Comparison of ENCODE assay signal across 13 cellular contexts in genomic region chr6:70538364-70538763, GRCh38. TPM values are rescaled to one million over a fixed set of nuclear protein-coding genes. Genes with fewer than 3 reads are reported as not detected.
DNase-seq lines count a peak whose midpoint lies in the region; ATAC-seq, FAIRE-seq and TF ChIP-seq lines count a peak whose summit lies in the region.
"Had no signal": no experiment of that assay in that cellular context is flagged by ENCODE, and none has a peak within 500 bp of the region (broad histone marks: within the 10 kb centered on the region; RNA-seq: fewer than 3 reads in every experiment).

No MANE protein-coding gene starts in this region.

- no peak overlapping the region for H3K4me3 Mint-ChIP-seq in activated T-helper 17 cell treated with anti-CD3 and anti-CD28 coated beads, Interleukin-2, amount 50 U/mL, for 72 hours

- no peak overlapping the region for H3K27ac Mint-ChIP-seq in activated T-helper 17 cell treated with anti-CD3 and anti-CD28 coated beads, Interleukin-2, amount 50 U/mL, for 72 hours

- H3K27me3 Mint-ChIP-seq in activated T-helper 17 cell treated with anti-CD3 and anti-CD28 coated beads, Interleukin-2, amount 50 U/mL, for 72 hours, result no peaks in the 10 kb centered on the region

- no peak for TF ChIP-seq POLR2A in vagina (IDR thresholded peaks at IDR 0.05)

- H3K4me1 Mint-ChIP-seq in activated T-helper 17 cell treated with anti-CD3 and anti-CD28 coated beads, Interleukin-2, amount 50 U/mL, for 72 hours, result no peaks in the 10 kb centered on the region

- peak; percentile 59 for FAIRE-seq in GM18507 (lab: Jason Lieb, UNC)

- no peak overlapping the region for H3K4me3 ChIP-seq in MG63
- H3K4me3 ChIP-seq in vagina, result no peak overlapping the region
- H3K4me3 ChIP-seq: BLaER1, testis had no signal

- no peaks in the 10 kb centered on the region for H3K36me3 ChIP-seq in MG63
- peaks cover 0 to 23% of the 10 kb centered on the region in 2 donors for H3K36me3 ChIP-seq in vagina

- H3K9me3 Mint-ChIP-seq in activated T-helper 17 cell treated with anti-CD3 and anti-CD28 coated beads, Interleukin-2, amount 50 U/mL, for 72 hours, result no peaks in the 10 kb centered on the region

- H3K9me3 ChIP-seq in MG63 (no peaks in the 10 kb centered on the region), vagina (no peaks in the 10 kb centered on the region)
- H3K9me3 ChIP-seq: BLaER1, testis had no signal

- no peaks in the 10 kb centered on the region for H3K27me3 ChIP-seq in MG63
- no peaks in the 10 kb centered on the region for H3K27me3 ChIP-seq in vagina
- H3K27me3 ChIP-seq: BLaER1, testis had no signal

- no peak for TF ChIP-seq CTCF in vagina (IDR thresholded peaks at IDR 0.05)

- intact Hi-C loops in vagina (cut with DNase I), result no loop called here

- H3K4me1 ChIP-seq in vagina, result no peaks in the 10 kb centered on the region
- H3K4me1 ChIP-seq: testis had no signal

- peak; percentile 86 for ATAC-seq in GM21447 (IDR thresholded peaks at IDR 0.05; ENCODE audit: unreplicated experiment)
- peak; percentile 83 for ATAC-seq in HG03095 (IDR thresholded peaks at IDR 0.05; ENCODE audit: unreplicated experiment)
- no peak for ATAC-seq in activated T-helper 17 cell treated with anti-CD3 and anti-CD28 coated beads, Interleukin-2, amount 50 U/mL, for 72 hours (replicated peaks)
- ATAC-seq: activated CD4-positive, CD25-positive, alpha-beta regulatory T cell treated with anti-CD3 and anti-CD28 coated beads, Interleukin-2, amount 50 U/mL, for 24 hours; sciatic nerve had no signal

- H3K36me3 Mint-ChIP-seq in activated T-helper 17 cell treated with anti-CD3 and anti-CD28 coated beads, Interleukin-2, amount 50 U/mL, for 72 hours (ENCODE audit: low read depth), result peaks cover 6% of the 10 kb centered on the region

- DNase-seq in GM18507 (ENCODE audit: extremely low spot score, insufficient read length, low read depth) (no peak), NOMO-1 treated with DMSO at 0.1 percent for 48 hours (lab: John Stamatoyannopoulos, UW; ENCODE audit: unreplicated experiment) (peak; percentile 81), MG63 (no peak), vagina (ENCODE audit: extremely low spot score in 2 of 2) (no peak), DMS53 (lab: John Stamatoyannopoulos, UW) (no peak)
- DNase-seq: NCI-H446, testis had no signal

- no peak overlapping the region for H3K27ac ChIP-seq in vagina
- H3K27ac ChIP-seq: BLaER1, testis had no signal

RNA-seq across cellular contexts. Expression of gene SDHAF4, which starts 28.4 kb away (rescaled TPM):
- total RNA-seq in activated T-helper 17 cell treated with anti-CD3 and anti-CD28 coated beads, Interleukin-2, amount 50 U/mL, for 72 hours, result 10 to 100 TPM in 1 of 2 donors, 1 to 10 TPM in 1; 9.7 to 10.1 TPM
- 0.91 and 3.2 TPM in 2 replicates for total RNA-seq in MG63 (2014; rRNA removed; shearing (Covaris generic); ENCODE audit: low replicate concordance)
- total RNA-seq in vagina, result 5.6 TPM
